In the genomic region with DNA sequence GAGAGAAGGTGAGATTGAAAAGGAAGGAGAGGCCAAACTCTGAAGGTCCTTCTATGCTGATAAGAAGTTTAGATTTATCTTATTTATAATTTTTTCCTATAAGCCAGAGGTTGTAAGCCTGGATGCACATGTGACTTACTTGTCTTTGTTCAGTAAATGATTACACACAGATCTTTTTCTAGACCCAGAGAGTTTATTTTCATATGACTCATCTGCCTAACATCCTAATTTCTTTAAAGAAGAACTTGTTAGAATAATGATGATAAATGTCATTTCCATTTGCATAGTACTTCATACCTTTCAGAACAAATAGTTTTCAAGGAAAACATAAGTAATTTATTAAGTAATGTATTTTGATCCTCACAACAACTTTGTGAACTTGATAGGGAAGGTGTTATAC, we compare ENCODE assay signal across 20 cellular contexts.
DNase-seq lines count a peak whose midpoint lies in the region; ATAC-seq and TF ChIP-seq lines count a peak whose summit lies in the region.
"Had no signal": no experiment of that assay in that cellular context is flagged by ENCODE, and none has a peak within 500 bp of the region (broad histone marks: within the 10 kb centered on the region; RNA-seq: fewer than 3 reads in every experiment).

No MANE protein-coding gene starts in this region.

- no peak overlapping the region for H3K27ac ChIP-seq in GM23248
- H3K27ac ChIP-seq in CD4-positive, alpha-beta T cell (ENCODE audit: low read depth, low read length) = no peak overlapping the region
- H3K27ac ChIP-seq: BLaER1 treated with 17β-estradiol and CSF1 and Interleukin-3, amounts not matched to agents 10 nM and 100 nM; cardiac muscle cell; neutrophil; tibial artery had no signal

- H4K20me1 ChIP-seq in GM23248 (ENCODE audit: insufficient read depth) = no peaks in the 10 kb centered on the region
- H4K20me1 ChIP-seq: BLaER1 treated with 17β-estradiol and CSF1 and Interleukin-3, amounts not matched to agents 10 nM and 100 nM had no signal

- DNase-seq in GM23248 = peak; percentile 36
- peak; percentile 45 for DNase-seq in amniotic epithelial cell (ENCODE audit: low read depth)
- peak; percentile 56 for DNase-seq in fibroblast of villous mesenchyme (ENCODE audit: low read depth)
- peak; percentile 75 for DNase-seq in renal cortical epithelial cell (ENCODE audit: low read depth)
- no peak for DNase-seq in dermis blood vessel endothelial cell
- DNase-seq in NCI-H1105 treated with DMSO at 0.1 percent for 48 hours (lab: John Stamatoyannopoulos, UW) = no peak
- no peak for DNase-seq in CD4-positive, alpha-beta T cell
- DNase-seq: activated CD8-positive, alpha-beta memory T cell treated with anti-CD3 and anti-CD28 coated beads for 24 hours; activated naive CD8-positive, alpha-beta T cell treated with anti-CD3 and anti-CD28 coated beads, Interleukin-2, amount 10 ng/mL, durations not matched to agents 7 days and 5 days; NCI-H1092; NCI-H2107; NCI-H524 treated with DMSO at 0.1 percent for 48 hours; stimulated activated naive B cell treated with anti-CD40 and anti-IgM and Interleukin-4, amounts not matched to agents 10 μg/mL and 1 μg/mL and 100 μg/mL, for 72 hours; tibial artery had no signal

- H3K9me3 ChIP-seq in GM23248 (ENCODE audit: low read depth) = no peaks in the 10 kb centered on the region
- no peaks in the 10 kb centered on the region for H3K9me3 ChIP-seq in CD4-positive, alpha-beta T cell (ENCODE audit: control insufficient read depth, low read length)
- H3K9me3 ChIP-seq: BLaER1 treated with 17β-estradiol and CSF1 and Interleukin-3, amounts not matched to agents 10 nM and 100 nM; neutrophil; tibial artery had no signal

- no peaks in the 10 kb centered on the region for H3K36me3 Mint-ChIP-seq in CD4-positive, alpha-beta T cell (ENCODE audit: low read depth)
- H3K36me3 Mint-ChIP-seq: activated naive CD8-positive, alpha-beta T cell treated with anti-CD3 and anti-CD28 coated beads, Interleukin-2, amount 10 ng/mL, durations not matched to agents 7 days and 5 days; stimulated activated naive B cell treated with anti-CD40 and anti-IgM and Interleukin-4, amounts not matched to agents 10 μg/mL and 1 μg/mL and 100 μg/mL, for 72 hours had no signal

- H3K79me2 ChIP-seq in GM23248 (ENCODE audit: insufficient read depth) = no peaks in the 10 kb centered on the region

- H2AFZ ChIP-seq in GM23248 = no peak overlapping the region

- intact Hi-C loops in CD4-positive, alpha-beta T cell (cut with DNase I, micrococcal nuclease) = no loop called here

- no peaks in the 10 kb centered on the region for H3K9me3 Mint-ChIP-seq in CD4-positive, alpha-beta T cell
- H3K9me3 Mint-ChIP-seq: activated naive CD8-positive, alpha-beta T cell treated with anti-CD3 and anti-CD28 coated beads, Interleukin-2, amount 10 ng/mL, durations not matched to agents 7 days and 5 days; activated T-helper 1 cell treated with anti-CD3 and anti-CD28 coated beads, Interleukin-12 subunit alpha, Interleukin-12 subunit beta, Interleukin-2, Interleukin-4 antibody, amounts not matched to agents 30 ng/mL and 10 ng/mL and 1 ng/mL, durations not matched to agents 14 hours and 24 hours and 36 hours; GM23338; stimulated activated naive B cell treated with anti-CD40 and anti-IgM and Interleukin-4, amounts not matched to agents 10 μg/mL and 1 μg/mL and 100 μg/mL, for 72 hours had no signal

- H3K4me2 ChIP-seq in GM23248 (ENCODE audit: unreplicated experiment) = no peak overlapping the region
- H3K4me2 ChIP-seq: BLaER1 treated with 17β-estradiol and CSF1 and Interleukin-3, amounts not matched to agents 10 nM and 100 nM; GM23338 had no signal

- H3K36me3 ChIP-seq in GM23248 (ENCODE audit: low read depth) = no peaks in the 10 kb centered on the region
- H3K36me3 ChIP-seq: BLaER1 treated with 17β-estradiol and CSF1 and Interleukin-3, amounts not matched to agents 10 nM and 100 nM; cardiac muscle cell; neutrophil; tibial artery had no signal

- in situ Hi-C loops in GM23248 (cut with MboI) = no loop called here

- no peaks in the 10 kb centered on the region for H3F3A ChIP-seq in GM23248 (ENCODE audit: insufficient read depth)

- no peak overlapping the region for H3K4me3 ChIP-seq in GM23248
- no peak overlapping the region for H3K4me3 ChIP-seq in fibroblast of villous mesenchyme (ENCODE audit: low read depth, low read length)
- H3K4me3 ChIP-seq: BLaER1 treated with 17β-estradiol and CSF1 and Interleukin-3, amounts not matched to agents 10 nM and 100 nM; cardiac muscle cell; GM23338; tibial artery had no signal

- POLR2A ChIA-PET in CD4-positive, alpha-beta T cell (lab: Charles Lee) = no interaction called here

- H3K27me3 ChIP-seq in GM23248 (replicated peaks; ENCODE audit: insufficient read depth) = no peaks in the 10 kb centered on the region
- no peaks in the 10 kb centered on the region for H3K27me3 ChIP-seq in CD4-positive, alpha-beta T cell (ENCODE audit: control insufficient read depth, insufficient read depth, low read length)
- H3K27me3 ChIP-seq: BLaER1 treated with 17β-estradiol and CSF1 and Interleukin-3, amounts not matched to agents 10 nM and 100 nM; cardiac muscle cell; neutrophil; tibial artery had no signal

- H3K9ac ChIP-seq in GM23248 = no peak overlapping the region
- H3K9ac ChIP-seq: BLaER1 treated with 17β-estradiol and CSF1 and Interleukin-3, amounts not matched to agents 10 nM and 100 nM had no signal

- H3K27ac Mint-ChIP-seq in CD4-positive, alpha-beta T cell = no peak overlapping the region
- H3K27ac Mint-ChIP-seq: activated naive CD8-positive, alpha-beta T cell treated with anti-CD3 and anti-CD28 coated beads, Interleukin-2, amount 10 ng/mL, durations not matched to agents 7 days and 5 days; activated T-helper 1 cell treated with anti-CD3 and anti-CD28 coated beads, Interleukin-12 subunit alpha, Interleukin-12 subunit beta, Interleukin-2, Interleukin-4 antibody, amounts not matched to agents 30 ng/mL and 10 ng/mL and 1 ng/mL, durations not matched to agents 14 hours and 24 hours and 36 hours; GM23338; stimulated activated naive B cell treated with anti-CD40 and anti-IgM and Interleukin-4, amounts not matched to agents 10 μg/mL and 1 μg/mL and 100 μg/mL, for 72 hours had no signal

- ATAC-seq in HG02759 (IDR thresholded peaks at IDR 0.05; ENCODE audit: unreplicated experiment) = no peak
- ATAC-seq in CD4-positive, alpha-beta T cell (ENCODE audit: poor library complexity) = no peak
- ATAC-seq: GM23338; stimulated activated naive B cell treated with anti-CD40 and anti-IgM and Interleukin-4, amounts not matched to agents 10 μg/mL and 1 μg/mL and 100 μg/mL, for 72 hours had no signal

- no peak for TF ChIP-seq CTCF in fibroblast of villous mesenchyme (IDR thresholded peaks at IDR 0.05; ENCODE audit: insufficient read depth, low read depth, low read length)
- no peak for TF ChIP-seq CTCF in CD4-positive, alpha-beta T cell (IDR thresholded peaks at IDR 0.05)

- H3K4me1 Mint-ChIP-seq in CD4-positive, alpha-beta T cell (ENCODE audit: low read depth) = no peaks in the 10 kb centered on the region
- H3K4me1 Mint-ChIP-seq: activated naive CD8-positive, alpha-beta T cell treated with anti-CD3 and anti-CD28 coated beads, Interleukin-2, amount 10 ng/mL, durations not matched to agents 7 days and 5 days; stimulated activated naive B cell treated with anti-CD40 and anti-IgM and Interleukin-4, amounts not matched to agents 10 μg/mL and 1 μg/mL and 100 μg/mL, for 72 hours had no signal

- H3K4me1 ChIP-seq in GM23248 (ENCODE audit: insufficient read depth) = peaks cover 8% of the 10 kb centered on the region
- H3K4me1 ChIP-seq: BLaER1 treated with 17β-estradiol and CSF1 and Interleukin-3, amounts not matched to agents 10 nM and 100 nM had no signal

- no peak overlapping the region for H3K4me3 Mint-ChIP-seq in CD4-positive, alpha-beta T cell
- H3K4me3 Mint-ChIP-seq: activated naive CD8-positive, alpha-beta T cell treated with anti-CD3 and anti-CD28 coated beads, Interleukin-2, amount 10 ng/mL, durations not matched to agents 7 days and 5 days; activated T-helper 1 cell treated with anti-CD3 and anti-CD28 coated beads, Interleukin-12 subunit alpha, Interleukin-12 subunit beta, Interleukin-2, Interleukin-4 antibody, amounts not matched to agents 30 ng/mL and 10 ng/mL and 1 ng/mL, durations not matched to agents 14 hours and 24 hours and 36 hours; GM23338; stimulated activated naive B cell treated with anti-CD40 and anti-IgM and Interleukin-4, amounts not matched to agents 10 μg/mL and 1 μg/mL and 100 μg/mL, for 72 hours had no signal

- H3K27me3 Mint-ChIP-seq in CD4-positive, alpha-beta T cell = no peaks in the 10 kb centered on the region
- H3K27me3 Mint-ChIP-seq: activated naive CD8-positive, alpha-beta T cell treated with anti-CD3 and anti-CD28 coated beads, Interleukin-2, amount 10 ng/mL, durations not matched to agents 7 days and 5 days; stimulated activated naive B cell treated with anti-CD40 and anti-IgM and Interleukin-4, amounts not matched to agents 10 μg/mL and 1 μg/mL and 100 μg/mL, for 72 hours had no signal

- CTCF ChIA-PET in CD4-positive, alpha-beta T cell (lab: Charles Lee) = no interaction called here

- no peaks in the 10 kb centered on the region; the same call in 1 of the 2 replicates for H3K9me2 ChIP-seq in GM23248 (ENCODE audit: insufficient read depth)

Comparison
In these comparisons a context has a peak if more than half of its experiments do, and no peak if none do; other contexts are left out.
1. DNase-seq: peak in GM23248 (single experiment), amniotic epithelial cell (single experiment), fibroblast of villous mesenchyme (single experiment) and renal cortical epithelial cell (single experiment); none in dermis blood vessel endothelial cell (single experiment), NCI-H1105 treated with DMSO at 0.1 percent for 48 hours (single experiment) and CD4-positive, alpha-beta T cell (0 of 10).